19 cellular contexts compared by ENCODE assay signal in the genomic region with DNA sequence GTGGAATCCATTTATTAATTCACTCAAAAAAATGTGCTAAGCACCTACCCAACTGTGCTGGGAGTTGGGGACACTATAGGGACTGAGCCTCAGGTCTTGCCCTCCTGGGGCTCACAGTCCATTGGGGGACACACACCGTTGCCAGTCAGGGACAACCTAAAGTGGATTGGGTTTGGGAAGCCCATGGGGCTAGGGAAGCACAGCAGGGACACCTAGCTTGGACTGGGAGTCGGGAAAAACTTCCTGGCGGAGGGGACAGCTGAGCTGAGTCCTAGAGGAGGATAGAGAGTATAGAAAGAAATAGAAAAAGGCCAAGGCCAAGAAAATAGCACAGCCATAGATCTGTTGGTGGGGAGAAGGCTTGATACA. TPM values are rescaled to one million over a fixed set of nuclear protein-coding genes. Genes with fewer than 3 reads are reported as not detected.
DNase-seq lines count a peak whose midpoint lies in the region; ATAC-seq, FAIRE-seq and TF ChIP-seq lines count a peak whose summit lies in the region.
"Had no signal": no experiment of that assay in that cellular context is flagged by ENCODE, and none has a peak within 500 bp of the region (broad histone marks: within the 10 kb centered on the region; RNA-seq: fewer than 3 reads in every experiment).

No MANE protein-coding gene starts in this region.

- no peaks in the 10 kb centered on the region for H3K27me3 ChIP-seq in bronchial epithelial cell (ENCODE audit: control insufficient read depth, insufficient read depth, low read length)
- H3K27me3 ChIP-seq: MG63, SJSA1 had no signal

- H3K36me3 ChIP-seq in bronchial epithelial cell (ENCODE audit: control insufficient read depth, insufficient read depth, low read length) = peaks cover 3% of the 10 kb centered on the region
- H3K36me3 ChIP-seq: MG63, SJSA1, tibial artery had no signal

- peak overlapping the region in 1 of 2 donors; percentile 59 for H3K4me3 Mint-ChIP-seq in CD14-positive monocyte
- H3K4me3 Mint-ChIP-seq in Calu3 (ENCODE audit: low read depth, unreplicated experiment) = peak overlapping the region; percentile 2
- peak overlapping the region in 7 of 10 donors; percentile 3 to 77 (median 22) for H3K4me3 Mint-ChIP-seq in naive thymus-derived CD8-positive, alpha-beta T cell

- intact Hi-C loops in CD14-positive monocyte (cut with micrococcal nuclease) (no loop called here), Calu3 (cut with micrococcal nuclease; ENCODE audit: unreplicated experiment) (no loop called here)

- no peak overlapping the region for H3K4me3 ChIP-seq in bronchial epithelial cell (ENCODE audit: low read depth, low read length)
- H3K4me3 ChIP-seq: MG63, SJSA1, tibial artery had no signal

- H3K36me3 Mint-ChIP-seq in CD14-positive monocyte (peaks cover 28 to 37% of the 10 kb centered on the region in 2 donors), Calu3 (ENCODE audit: insufficient read depth, unreplicated experiment) (peaks cover 73% of the 10 kb centered on the region)
- H3K36me3 Mint-ChIP-seq in naive thymus-derived CD8-positive, alpha-beta T cell = peaks cover 0 to 8% (median 3%) of the 10 kb centered on the region in 3 donors

- DNase-seq in CD14-positive monocyte (ENCODE audit: low spot score) (no peak), Calu3 (no peak), bronchial epithelial cell (ENCODE audit: low read depth) (peak; percentile 47), NCI-H1048 (lab: John Stamatoyannopoulos, UW) (no peak)
- peak in 5 of 10 donors; percentile 27 to 68 (median 44) for DNase-seq in naive thymus-derived CD8-positive, alpha-beta T cell
- no peak for DNase-seq in activated CD4-positive, CD25-positive, alpha-beta regulatory T cell (lab: John Stamatoyannopoulos, UW)
- DNase-seq: activated CD4-positive, alpha-beta T cell treated with anti-CD3 and anti-CD28 coated beads, Interleukin-2, amount 10 ng/mL, durations not matched to agents 7 days and 5 days; activated effector memory CD4-positive, alpha-beta T cell treated with Interleukin-2 at 50 U/mL for 16 hours; DMS79; MG63; NCI-H2107; NCI-H69; OCI-M1; stimulated activated CD4-positive, alpha-beta T cell treated with anti-CD3 and anti-CD28 coated beads, Interleukin-4, amount 100 ng/mL, for 4 hours; tibial artery had no signal

- H3K4me1 Mint-ChIP-seq in CD14-positive monocyte = peaks cover 46% of the 10 kb centered on the region
- H3K4me1 Mint-ChIP-seq in Calu3 (ENCODE audit: low read depth, unreplicated experiment) = peaks cover 39% of the 10 kb centered on the region
- peaks cover 26 to 76% (median 54%) of the 10 kb centered on the region in 4 donors for H3K4me1 Mint-ChIP-seq in naive thymus-derived CD8-positive, alpha-beta T cell

- FAIRE-seq in bronchial epithelial cell (lab: Jason Lieb, UNC) = no peak
- FAIRE-seq: keratinocyte had no signal

- peaks cover 57 to 67% (median 63%) of the 10 kb centered on the region in 3 donors for H3K27me3 Mint-ChIP-seq in CD14-positive monocyte (ENCODE audit: low read depth in 3 of 3)
- H3K27me3 Mint-ChIP-seq in Calu3 (ENCODE audit: unreplicated experiment) = peaks cover 14% of the 10 kb centered on the region
- H3K27me3 Mint-ChIP-seq in naive thymus-derived CD8-positive, alpha-beta T cell = peaks cover 7 to 37% (median 13%) of the 10 kb centered on the region in 5 donors

- no TSS peak for BruUV-seq in Calu3 (replicated peaks; lab: Mats Ljungman, UMichigan)

- peaks cover 6 to 30% (median 19%) of the 10 kb centered on the region in 7 donors for H3K9me3 Mint-ChIP-seq in CD14-positive monocyte
- no peaks in the 10 kb centered on the region for H3K9me3 Mint-ChIP-seq in Calu3 (ENCODE audit: low read depth, unreplicated experiment)
- peaks cover 0 to 3% (median 0%) of the 10 kb centered on the region in 9 donors for H3K9me3 Mint-ChIP-seq in naive thymus-derived CD8-positive, alpha-beta T cell
- H3K9me3 Mint-ChIP-seq: activated CD4-positive, alpha-beta T cell treated with anti-CD3 and anti-CD28 coated beads, Interleukin-2, amount 10 ng/mL, durations not matched to agents 7 days and 5 days had no signal

- POLR2A ChIA-PET in naive thymus-derived CD8-positive, alpha-beta T cell (lab: Charles Lee) = interaction anchor here (3.6 to 5.7 kb wide), 2 partner anchors 8 to 36 kb away, joined by 60 to 133 read pairs; a partner anchor contains a TSS

- peak overlapping the region in 6 of 7 donors; percentile 37 to 84 (median 65) for H3K27ac Mint-ChIP-seq in CD14-positive monocyte
- H3K27ac Mint-ChIP-seq in Calu3 (ENCODE audit: unreplicated experiment) = peak overlapping the region; percentile 66
- H3K27ac Mint-ChIP-seq in naive thymus-derived CD8-positive, alpha-beta T cell = peak overlapping the region in 6 of 10 donors; percentile 17 to 100 (median 78)

- ATAC-seq in naive thymus-derived CD8-positive, alpha-beta T cell = no peak
- ATAC-seq in HG02610 (IDR thresholded peaks at IDR 0.05; ENCODE audit: unreplicated experiment) = no peak
- ATAC-seq: HCT116 had no signal

- CTCF ChIA-PET in Calu3 (lab: Charles Lee) = interaction anchor here (0.6 to 4.7 kb wide), 5 partner anchors 8 to 64 kb away, joined by 3 to 181 read pairs (median 6); a partner anchor contains a TSS

- TF ChIP-seq CTCF in CD14-positive monocyte (IDR thresholded peaks at IDR 0.05) (no peak), Calu3 (IDR thresholded peaks at IDR 0.05; ENCODE audit: unreplicated experiment) (no peak), bronchial epithelial cell (IDR thresholded peaks at IDR 0.05; ENCODE audit: insufficient read depth, low read length, severe bottlenecking) (no peak)

RNA-seq across cellular contexts. Expression of a gene that starts 8.5 kb away (rescaled TPM):
- 10 to 100 TPM; 27.3 to 28.2 TPM for polyA plus RNA-seq in CD14-positive monocyte
- total RNA-seq in Calu3 (2022) (18.7 and 23.8 TPM in 2 replicates), bronchial epithelial cell (3.6 and 4.2 TPM in 2 replicates)
- total RNA-seq in naive thymus-derived CD8-positive, alpha-beta T cell = 1 to 10 TPM; 3.5 TPM
- 10 to 100 TPM; 10.2 to 11.4 (median 11.0) TPM for polyA plus RNA-seq in naive thymus-derived CD8-positive, alpha-beta T cell

RNA-seq across cellular contexts. Expression of a gene that starts 20.5 kb away (rescaled TPM):
- polyA plus RNA-seq in CD14-positive monocyte = 1 to 10 TPM; 1.5 to 2.7 TPM
- total RNA-seq in Calu3 (2022) = 5.7 and 7.2 TPM in 2 replicates
- 2.1 and 2.9 TPM in 2 replicates for total RNA-seq in bronchial epithelial cell
- 1 to 10 TPM; 1.0 to 1.8 TPM for total RNA-seq in naive thymus-derived CD8-positive, alpha-beta T cell
- under 1 TPM in 2 of 3 donors, not detected in 1; 0.27 to 0.41 TPM for polyA plus RNA-seq in naive thymus-derived CD8-positive, alpha-beta T cell

RNA-seq across cellular contexts. Expression of a gene that starts 21.9 kb away (rescaled TPM):
- polyA plus RNA-seq in CD14-positive monocyte = 1 to 10 TPM; 1.3 to 2.7 TPM
- 5.0 and 6.8 TPM in 2 replicates for total RNA-seq in Calu3 (2022)
- total RNA-seq in bronchial epithelial cell = 1.4 and 1.6 TPM in 2 replicates
- 10 to 100 TPM; 12.4 to 15.6 TPM for total RNA-seq in naive thymus-derived CD8-positive, alpha-beta T cell
- 1 to 10 TPM; 7.2 to 8.7 (median 7.7) TPM for polyA plus RNA-seq in naive thymus-derived CD8-positive, alpha-beta T cell

RNA-seq across cellular contexts. Expression of a gene that starts 30.9 kb away (rescaled TPM):
- 100 to 1,000 TPM; 132 to 144 TPM for polyA plus RNA-seq in CD14-positive monocyte
- total RNA-seq in Calu3 (2022) (194 and 219 TPM in 2 replicates), bronchial epithelial cell (59.0 and 86.0 TPM in 2 replicates)
- total RNA-seq in naive thymus-derived CD8-positive, alpha-beta T cell = 10 to 100 TPM; 72.0 to 72.1 TPM
- polyA plus RNA-seq in naive thymus-derived CD8-positive, alpha-beta T cell = 10 to 100 TPM; 39.9 to 49.6 (median 49.0) TPM

RNA-seq across cellular contexts. Expression of a gene that starts 52.6 kb away (rescaled TPM):
- polyA plus RNA-seq in CD14-positive monocyte = 10 to 100 TPM; 62.2 to 74.6 TPM
- 55.7 and 58.9 TPM in 2 replicates for total RNA-seq in Calu3 (2022)
- 65.0 and 78.5 TPM in 2 replicates for total RNA-seq in bronchial epithelial cell
- 10 to 100 TPM; 59.2 to 61.0 TPM for total RNA-seq in naive thymus-derived CD8-positive, alpha-beta T cell
- 10 to 100 TPM; 32.2 to 38.6 (median 33.7) TPM for polyA plus RNA-seq in naive thymus-derived CD8-positive, alpha-beta T cell
